ENCODE assay signal across 22 cellular contexts in genomic region chr5:177294632-177295031, GRCh38. TPM values are rescaled to one million over a fixed set of nuclear protein-coding genes. Genes with fewer than 3 reads are reported as not detected.
A peak's percentile ranks its signal among the peaks of the same experiment; 100 is the strongest.
DNase-seq lines count a peak whose midpoint lies in the region; ATAC-seq and TF ChIP-seq lines count a peak whose summit lies in the region.
"Had no signal": no experiment of that assay in that cellular context is flagged by ENCODE, and none has a peak within 500 bp of the region (broad histone marks: within the 10 kb centered on the region; RNA-seq: fewer than 3 reads in every experiment).

No MANE protein-coding gene starts in this region.

- no peak overlapping the region for H2BK15ac ChIP-seq in IMR-90 (ENCODE audit: low read depth, low read length)

- no peak overlapping the region for H3K4me2 ChIP-seq in IMR-90 (ENCODE audit: low read depth, low read length)

- H4K5ac ChIP-seq in IMR-90 (ENCODE audit: low read depth, low read length): no peak overlapping the region

- H3K18ac ChIP-seq in IMR-90 (ENCODE audit: low read depth, low read length): no peak overlapping the region

- no peak overlapping the region for H3K14ac ChIP-seq in IMR-90 (replicated peaks; ENCODE audit: low read depth, low read length)

- no peak for TF ChIP-seq POLR2A in IMR-90 (IDR thresholded peaks at IDR 0.05; ENCODE audit: low read depth, low read length)

- TF ChIP-seq RAD21 in IMR-90 (IDR thresholded peaks at IDR 0.05; ENCODE audit: low read length): no peak

- H3K36me3 Mint-ChIP-seq in endodermal cell (ENCODE audit: low read depth): peaks cover 73% of the 10 kb centered on the region
- H3K36me3 Mint-ChIP-seq in stimulated activated memory B cell treated with anti-CD40 and anti-IgM and Interleukin-4, amounts not matched to agents 10 μg/mL and 1 μg/mL and 100 μg/mL, for 72 hours: peaks cover 57% of the 10 kb centered on the region

- in situ Hi-C loops in IMR-90 (cut with MboI; ENCODE audit: low sequenced_read_pairs): no loop called here

- H2AK9ac ChIP-seq in IMR-90 (replicated peaks; ENCODE audit: low read depth, low read length, poor library complexity): no peak overlapping the region

- no peak overlapping the region for H3K23ac ChIP-seq in IMR-90 (ENCODE audit: low read depth, low read length)

- TF ChIP-seq CTCF in IMR-90 (conservative IDR thresholded peaks at IDR 0.05; ENCODE audit: low read depth, low read length): no peak
- no peak for TF ChIP-seq CTCF in endodermal cell (conservative IDR thresholded peaks at IDR 0.05)
- TF ChIP-seq CTCF in WERI-Rb-1 (IDR thresholded peaks at IDR 0.05; ENCODE audit: low read depth, low read length): no peak

- H2AK5ac ChIP-seq in IMR-90 (ENCODE audit: low read depth, low read length): no peak overlapping the region

- DNase-seq in Right ventricle myocardium inferior (ENCODE audit: missing footprints) (no peak), right cardiac atrium (no peak), IMR-90 (no peak), endodermal cell (no peak), NCI-H2081 (lab: John Stamatoyannopoulos, UW) (no peak), WERI-Rb-1 (no peak)
- DNase-seq: CD8-positive, alpha-beta memory T cell; dorsolateral prefrontal cortex; HCEC 1CT; mesendoderm; NCI-H1048; NCI-H1694 treated with DMSO at 0.1 percent for 48 hours; ovary; right lobe of liver; stimulated activated CD4-positive, alpha-beta T cell treated with anti-CD3 and anti-CD28 coated beads, Interleukin-12 subunit alpha, Interleukin-12 subunit beta, amount 100 ng/mL, for 4 hours; stimulated activated naive CD8-positive, alpha-beta T cell treated with anti-CD3 and anti-CD28 coated beads, Interleukin-15, amount 100 ng/mL, for 72 hours; thyroid gland had no signal

- dilution Hi-C loops in IMR-90 (cut with HindIII; ENCODE audit: low sequenced_read_pairs, unreplicated experiment): no loop called here

- H4K91ac ChIP-seq in IMR-90 (ENCODE audit: insufficient read depth, low read depth, low read length): no peak overlapping the region

- H3K27me3 ChIP-seq in right cardiac atrium (ENCODE audit: control insufficient read depth, insufficient read depth) (no peaks in the 10 kb centered on the region), IMR-90 (ENCODE audit: control insufficient read depth, insufficient read depth, low read length) (no peaks in the 10 kb centered on the region), endodermal cell (ENCODE audit: control insufficient read depth, insufficient read depth, low read length, poor library complexity, severe bottlenecking) (no peaks in the 10 kb centered on the region), WERI-Rb-1 (ENCODE audit: insufficient read depth, low read depth, severe bottlenecking) (no peaks in the 10 kb centered on the region)
- H3K27me3 ChIP-seq: dorsolateral prefrontal cortex, ovary, right lobe of liver, thyroid gland had no signal

- no peak overlapping the region for H3K4me3 Mint-ChIP-seq in endodermal cell
- H3K4me3 Mint-ChIP-seq in stimulated activated memory B cell treated with anti-CD40 and anti-IgM and Interleukin-4, amounts not matched to agents 10 μg/mL and 1 μg/mL and 100 μg/mL, for 72 hours: no peak overlapping the region
- H3K4me3 Mint-ChIP-seq: activated T-helper 1 cell treated with anti-CD3 and anti-CD28 coated beads, Interleukin-12 subunit alpha, Interleukin-12 subunit beta, Interleukin-2, Interleukin-4 antibody, amounts not matched to agents 30 ng/mL and 10 ng/mL and 1 ng/mL, durations not matched to agents 14 hours and 24 hours and 36 hours; stimulated activated naive CD8-positive, alpha-beta T cell treated with anti-CD3 and anti-CD28 coated beads, Interleukin-15, amount 100 ng/mL, for 72 hours; WTC11 had no signal

- intact Hi-C loops in Right ventricle myocardium inferior (cut with DNase I): no loop called here
- intact Hi-C loops in right cardiac atrium (cut with DNase I): no loop called here
- intact Hi-C loops in IMR-90 (cut with micrococcal nuclease): no loop called here

- H3K9me1 ChIP-seq in IMR-90 (ENCODE audit: insufficient read depth, low read length): no peaks in the 10 kb centered on the region

- POLR2A ChIA-PET in IMR-90 (lab: Charles Lee; ENCODE audit: unreplicated experiment): no interaction called here

- no peak overlapping the region for H3K4ac ChIP-seq in IMR-90 (ENCODE audit: low read depth, low read length)

- CTCF ChIA-PET in IMR-90 (lab: Yijun Ruan, JAX): no interaction called here

- WGBS in right cardiac atrium: 59% methylated on average over 3 of the region's 3 CpGs
- no CpG with 5 or more reads among the region's 3 CpGs for WGBS in IMR-90 (ENCODE audit: extremely low coverage in 2 of 2, insufficient read length in 1 of 2), 2 experiments
- WGBS in endodermal cell (ENCODE audit: insufficient coverage in 1 of 2, insufficient read length in 1 of 2), 2 experiments: 93 to 94% methylated on average over 3 of the region's 3 CpGs

- ATAC-seq in Right ventricle myocardium inferior (peak; percentile 79), right cardiac atrium (no peak), IMR-90 (ENCODE audit: low read depth) (no peak)
- no peak for ATAC-seq in stimulated activated memory B cell treated with anti-CD40 and anti-IgM and Interleukin-4, amounts not matched to agents 10 μg/mL and 1 μg/mL and 100 μg/mL, for 72 hours
- ATAC-seq: activated naive CD4-positive, alpha-beta T cell treated with anti-CD3 and anti-CD28 coated beads, Interleukin-2, amount 50 U/mL, for 72 hours; stimulated activated naive CD8-positive, alpha-beta T cell treated with anti-CD3 and anti-CD28 coated beads, Interleukin-15, amount 100 ng/mL, for 72 hours; WTC11 had no signal

- peak overlapping the region; percentile 55 for H3K27ac Mint-ChIP-seq in endodermal cell
- peak overlapping the region; percentile 84 for H3K27ac Mint-ChIP-seq in stimulated activated memory B cell treated with anti-CD40 and anti-IgM and Interleukin-4, amounts not matched to agents 10 μg/mL and 1 μg/mL and 100 μg/mL, for 72 hours
- H3K27ac Mint-ChIP-seq: activated T-helper 1 cell treated with anti-CD3 and anti-CD28 coated beads, Interleukin-12 subunit alpha, Interleukin-12 subunit beta, Interleukin-2, Interleukin-4 antibody, amounts not matched to agents 30 ng/mL and 10 ng/mL and 1 ng/mL, durations not matched to agents 14 hours and 24 hours and 36 hours; WTC11 had no signal

- H3K9me3 Mint-ChIP-seq in endodermal cell: no peaks in the 10 kb centered on the region
- no peaks in the 10 kb centered on the region for H3K9me3 Mint-ChIP-seq in stimulated activated memory B cell treated with anti-CD40 and anti-IgM and Interleukin-4, amounts not matched to agents 10 μg/mL and 1 μg/mL and 100 μg/mL, for 72 hours
- H3K9me3 Mint-ChIP-seq: activated naive CD4-positive, alpha-beta T cell treated with anti-CD3 and anti-CD28 coated beads, Interleukin-2, amount 50 U/mL, for 72 hours; activated T-helper 1 cell treated with anti-CD3 and anti-CD28 coated beads, Interleukin-12 subunit alpha, Interleukin-12 subunit beta, Interleukin-2, Interleukin-4 antibody, amounts not matched to agents 30 ng/mL and 10 ng/mL and 1 ng/mL, durations not matched to agents 14 hours and 24 hours and 36 hours; CD8-positive, alpha-beta memory T cell; stimulated activated naive CD8-positive, alpha-beta T cell treated with anti-CD3 and anti-CD28 coated beads, Interleukin-15, amount 100 ng/mL, for 72 hours; WTC11 had no signal

- H3K27me3 Mint-ChIP-seq in endodermal cell (ENCODE audit: insufficient read depth): no peaks in the 10 kb centered on the region
- no peaks in the 10 kb centered on the region for H3K27me3 Mint-ChIP-seq in stimulated activated memory B cell treated with anti-CD40 and anti-IgM and Interleukin-4, amounts not matched to agents 10 μg/mL and 1 μg/mL and 100 μg/mL, for 72 hours
- H3K27me3 Mint-ChIP-seq: CD8-positive, alpha-beta memory T cell; stimulated activated naive CD8-positive, alpha-beta T cell treated with anti-CD3 and anti-CD28 coated beads, Interleukin-15, amount 100 ng/mL, for 72 hours had no signal

- peaks cover 48% of the 10 kb centered on the region for H3K36me3 ChIP-seq in IMR-90 (ENCODE audit: control insufficient read depth, insufficient read depth, low read length)
- H3K36me3 ChIP-seq in endodermal cell (ENCODE audit: control insufficient read depth, insufficient read depth, low read length): peaks cover 92% of the 10 kb centered on the region
- H3K36me3 ChIP-seq in WERI-Rb-1: peaks cover 23% of the 10 kb centered on the region
- H3K36me3 ChIP-seq: ovary had no signal

- no peaks in the 10 kb centered on the region for H3K9me3 ChIP-seq in right cardiac atrium (ENCODE audit: control insufficient read depth, low read length)
- H3K9me3 ChIP-seq in IMR-90 (ENCODE audit: control insufficient read depth, insufficient read depth, low read length): no peaks in the 10 kb centered on the region
- H3K9me3 ChIP-seq in endodermal cell (ENCODE audit: control insufficient read depth, low read length): no peaks in the 10 kb centered on the region
- H3K9me3 ChIP-seq in WERI-Rb-1 (ENCODE audit: severe bottlenecking): no peaks in the 10 kb centered on the region
- H3K9me3 ChIP-seq: ovary, right lobe of liver, thyroid gland had no signal

- peaks cover 6% of the 10 kb centered on the region for H3K4me1 ChIP-seq in right cardiac atrium (ENCODE audit: control insufficient read depth, insufficient read depth, low read length)
- H3K4me1 ChIP-seq in IMR-90 (ENCODE audit: control insufficient read depth, insufficient read depth, low read length): peaks cover under 1% of the 10 kb centered on the region; the same call in 1 of the 2 replicates
- no peaks in the 10 kb centered on the region for H3K4me1 ChIP-seq in endodermal cell (ENCODE audit: control insufficient read depth, insufficient read depth, low read length)
- H3K4me1 ChIP-seq: right lobe of liver had no signal

- H3K56ac ChIP-seq in IMR-90 (ENCODE audit: extremely low read depth, insufficient read depth, low read length): no peak overlapping the region

- no peak overlapping the region for H2AFZ ChIP-seq in IMR-90 (replicated peaks; ENCODE audit: low read length, poor library complexity)

- H3K27ac ChIP-seq in right cardiac atrium (ENCODE audit: low read length): no peak overlapping the region
- H3K27ac ChIP-seq in IMR-90 (ENCODE audit: insufficient read depth, low read length): no peak overlapping the region
- H3K27ac ChIP-seq in endodermal cell (ENCODE audit: low read depth, low read length): no peak overlapping the region
- no peak overlapping the region for H3K27ac ChIP-seq in WERI-Rb-1
- H3K27ac ChIP-seq: dorsolateral prefrontal cortex, epithelial cell of prostate, ovary, right lobe of liver, thyroid gland had no signal

- H2BK5ac ChIP-seq in IMR-90 (ENCODE audit: low read depth, low read length, poor library complexity, severe bottlenecking): no peak overlapping the region

- peaks cover 5 to 21% of the 10 kb centered on the region in 2 experiments; a peak in 3 of 4 replicates for H3K79me1 ChIP-seq in IMR-90 (ENCODE audit: low read depth in 1 of 2, low read length in 2 of 2)

- BruUV-seq in IMR-90 (replicated peaks; lab: Mats Ljungman, UMichigan): TSS peak; percentile 23

- H3K4me3 ChIP-seq in right cardiac atrium (ENCODE audit: low read length): no peak overlapping the region
- H3K4me3 ChIP-seq in IMR-90 (ENCODE audit: insufficient read depth, low read depth, low read length): no peak overlapping the region
- no peak overlapping the region for H3K4me3 ChIP-seq in endodermal cell (ENCODE audit: low read length)
- no peak overlapping the region for H3K4me3 ChIP-seq in WERI-Rb-1 (ENCODE audit: low read depth, low read length)
- H3K4me3 ChIP-seq: dorsolateral prefrontal cortex, ovary, right lobe of liver, thyroid gland had no signal

- H4K8ac ChIP-seq in IMR-90 (ENCODE audit: low read depth in 2 of 2, low read length in 2 of 2): no peak overlapping the region

- H2BK120ac ChIP-seq in IMR-90 (ENCODE audit: low read depth, low read length): no peak overlapping the region

- peaks cover 38% of the 10 kb centered on the region for H3K4me1 Mint-ChIP-seq in endodermal cell
- H3K4me1 Mint-ChIP-seq in stimulated activated memory B cell treated with anti-CD40 and anti-IgM and Interleukin-4, amounts not matched to agents 10 μg/mL and 1 μg/mL and 100 μg/mL, for 72 hours: peaks cover 53% of the 10 kb centered on the region

- no peak overlapping the region for H2BK20ac ChIP-seq in IMR-90 (ENCODE audit: low read depth, low read length)

- no peaks in the 10 kb centered on the region for H4K20me1 ChIP-seq in IMR-90 (ENCODE audit: insufficient read depth, low read length)

- H3K9ac ChIP-seq in IMR-90 (ENCODE audit: low read depth, low read length) (no peak overlapping the region), endodermal cell (ENCODE audit: extremely low read depth, low read length, poor library complexity, severe bottlenecking) (no peak overlapping the region)

RNA-seq across cellular contexts. Expression of gene RAB24, which starts 8.9 kb away (rescaled TPM):
- total RNA-seq in Right ventricle myocardium inferior (18.9 TPM), right cardiac atrium (10 to 100 TPM; 15.0 to 23.8 (median 20.6) TPM), IMR-90 (2012; rRNA removed) (15.6 and 18.5 TPM in 2 replicates), endodermal cell (10 to 100 TPM; 13.8 to 25.1 TPM)
- polyA plus RNA-seq in right cardiac atrium (28.6 TPM), IMR-90 (2012; rRNA removed) (60.8 and 71.1 TPM in 2 replicates)
- 84.6 and 99.1 TPM in 2 replicates for polyA plus RNA-seq in IMR-90 (2012; cell fraction: cytosol; rRNA removed)
- polyA plus RNA-seq in IMR-90 (2012; cell fraction: nucleus; rRNA removed; ENCODE audit: low replicate concordance): 302 and 389 TPM in 2 replicates
- 18.1 TPM for polyA plus RNA-seq in endodermal cell (2013, experiment 1 of 2)
- polyA plus RNA-seq in endodermal cell (2013, experiment 2 of 2): 16.1 TPM

RNA-seq across cellular contexts. Expression of gene PRELID1, which starts 9.0 kb away (rescaled TPM):
- total RNA-seq in Right ventricle myocardium inferior (34.1 TPM), right cardiac atrium (10 to 100 TPM; 40.4 to 55.7 (median 46.0) TPM), IMR-90 (2012; rRNA removed) (115 and 116 TPM in 2 replicates), endodermal cell (100 to 1,000 TPM; 157 to 165 TPM)
- polyA plus RNA-seq in right cardiac atrium (43.3 TPM), IMR-90 (2012; rRNA removed) (239 and 277 TPM in 2 replicates)
- polyA plus RNA-seq in IMR-90 (2012; cell fraction: cytosol; rRNA removed): 256 and 277 TPM in 2 replicates
- polyA plus RNA-seq in IMR-90 (2012; cell fraction: nucleus; rRNA removed; ENCODE audit: low replicate concordance): 79.4 and 122 TPM in 2 replicates
- 147 TPM for polyA plus RNA-seq in endodermal cell (2013, experiment 1 of 2)
- polyA plus RNA-seq in endodermal cell (2013, experiment 2 of 2): 149 TPM

RNA-seq across cellular contexts. Expression of gene MXD3, which starts 17.1 kb away (rescaled TPM):
- 2.0 TPM for total RNA-seq in Right ventricle myocardium inferior
- 1 to 10 TPM; 2.4 to 3.6 (median 2.6) TPM for total RNA-seq in right cardiac atrium
- polyA plus RNA-seq in right cardiac atrium: 1.7 TPM
- total RNA-seq in IMR-90 (2012; rRNA removed): 5.6 and 7.3 TPM in 2 replicates
- 12.9 and 14.5 TPM in 2 replicates for polyA plus RNA-seq in IMR-90 (2012; rRNA removed)
- 12.4 and 23.8 TPM in 2 replicates for polyA plus RNA-seq in IMR-90 (2012; cell fraction: cytosol; rRNA removed)
- 46.2 and 104 TPM in 2 replicates for polyA plus RNA-seq in IMR-90 (2012; cell fraction: nucleus; rRNA removed; ENCODE audit: low replicate concordance)
- total RNA-seq in endodermal cell: 10 to 100 TPM; 14.2 to 20.4 TPM
- 49.5 TPM for polyA plus RNA-seq in endodermal cell (2013, experiment 1 of 2)
- polyA plus RNA-seq in endodermal cell (2013, experiment 2 of 2): 49.8 TPM

RNA-seq across cellular contexts. Expression of gene LMAN2, which starts 56.8 kb away (rescaled TPM):
- 72.3 TPM for total RNA-seq in Right ventricle myocardium inferior
- total RNA-seq in right cardiac atrium: 10 to 100 TPM; 59.0 to 74.3 (median 68.8) TPM
- 109 TPM for polyA plus RNA-seq in right cardiac atrium
- 164 and 303 TPM in 2 replicates for total RNA-seq in IMR-90 (2012; rRNA removed)
- polyA plus RNA-seq in IMR-90 (2012; rRNA removed): 251 and 253 TPM in 2 replicates
- polyA plus RNA-seq in IMR-90 (2012; cell fraction: cytosol; rRNA removed): 241 and 386 TPM in 2 replicates
- polyA plus RNA-seq in IMR-90 (2012; cell fraction: nucleus; rRNA removed; ENCODE audit: low replicate concordance): 123 and 180 TPM in 2 replicates
- total RNA-seq in endodermal cell: 100 to 1,000 TPM; 119 to 128 TPM
- 116 TPM for polyA plus RNA-seq in endodermal cell (2013, experiment 1 of 2)
- polyA plus RNA-seq in endodermal cell (2013, experiment 2 of 2): 116 TPM
